In the genomic region with DNA sequence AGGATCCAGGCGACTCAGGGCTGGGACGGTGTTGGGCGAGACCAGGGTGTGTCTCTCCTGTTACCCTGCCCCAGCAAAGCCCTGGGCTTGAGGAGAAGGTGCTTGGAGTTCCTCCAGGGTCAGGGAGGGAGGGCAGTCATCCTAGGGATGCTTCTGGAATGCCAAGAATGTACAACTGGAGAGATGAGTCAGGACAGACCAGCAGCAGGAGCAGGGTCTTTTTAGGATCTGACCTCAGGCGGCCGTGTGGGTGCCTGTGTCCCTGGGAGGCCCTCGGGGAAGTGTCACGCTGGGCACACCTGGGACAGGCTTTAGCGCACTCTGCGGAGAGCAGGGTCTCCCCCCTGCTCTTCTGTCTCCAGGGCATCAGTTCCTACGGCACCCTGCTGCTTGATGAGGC, we compare ENCODE assay signal across 1 cellular context.
A peak's percentile ranks its signal among the peaks of the same experiment; 100 is the strongest.
TF ChIP-seq lines count a peak whose summit lies in the region.

No MANE protein-coding gene starts in this region.

TF ChIP-seq in GM23338, 12 proteins besides CTCF, POLR2A, EP300 and RAD21:
- TF ChIP-seq ZNF462 (CRISPR knock-in tag; IDR thresholded peaks at IDR 0.05) (peak; percentile 70; the same call in 1 of the 2 replicates), JUNB (IDR thresholded peaks at IDR 0.05; ENCODE audit: unreplicated experiment) (no peak)
